Comparison of ENCODE assay signal across 8 cellular contexts in the genomic region with DNA sequence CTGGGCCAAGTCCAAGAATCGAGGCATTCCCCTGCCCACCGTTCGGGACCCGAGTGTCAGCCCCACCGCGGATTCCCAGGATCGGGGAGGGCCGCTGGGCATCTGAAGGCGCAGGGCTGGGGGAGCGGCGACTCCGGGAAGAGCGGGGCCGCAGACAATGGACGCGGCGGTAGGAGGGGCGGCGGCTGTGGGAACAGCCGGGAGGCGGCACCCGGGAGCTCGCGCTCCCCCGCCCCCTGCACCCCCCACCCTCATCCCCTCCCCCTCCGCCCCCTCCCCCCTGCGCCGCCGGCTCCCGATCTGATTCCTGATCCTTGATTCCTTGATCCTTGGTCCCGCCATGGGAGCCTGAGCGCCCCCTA. TPM values are rescaled to one million over a fixed set of nuclear protein-coding genes. Genes with fewer than 3 reads are reported as not detected.
A peak's percentile ranks its signal among the peaks of the same experiment; 100 is the strongest.
DNase-seq lines count a peak whose midpoint lies in the region; ATAC-seq and TF ChIP-seq lines count a peak whose summit lies in the region.

A gene (plus strand): TSS at position 281 of the 362 bp plus-strand sequence. CDS start 15,274 bp downstream, outside the sequence.

- no peaks in the 10 kb centered on the region for H3K79me2 ChIP-seq in parathyroid adenoma

- H3K27me3 ChIP-seq in parathyroid adenoma (ENCODE audit: control insufficient read depth, insufficient read depth, low read length), result no peaks in the 10 kb centered on the region

- H3K27ac Mint-ChIP-seq in activated naive CD8-positive, alpha-beta T cell treated with anti-CD3 and anti-CD28 coated beads, Interleukin-2, amount 50 U/mL, for 24 hours, result no peak within 1 kb of the TSS

- H3K9me3 ChIP-seq in parathyroid adenoma (ENCODE audit: control insufficient read depth, low read length), result no peaks in the 10 kb centered on the region

- peaks cover 11% of the 10 kb centered on the region for H3K4me1 Mint-ChIP-seq in activated naive CD8-positive, alpha-beta T cell treated with anti-CD3 and anti-CD28 coated beads, Interleukin-2, amount 50 U/mL, for 24 hours

- H3K4me1 ChIP-seq in parathyroid adenoma, result peaks cover 3% of the 10 kb centered on the region

- H3K4me3 Mint-ChIP-seq in activated naive CD8-positive, alpha-beta T cell treated with anti-CD3 and anti-CD28 coated beads, Interleukin-2, amount 50 U/mL, for 24 hours, result peak within 1 kb of the TSS; percentile 39

- DNase-seq in SKM-1 treated with dmso at 0.1 percent for 144 hours (lab: John Stamatoyannopoulos, UW; ENCODE audit: unreplicated experiment) (peak; percentile 22), SKM-1 (lab: John Stamatoyannopoulos, UW; ENCODE audit: unreplicated experiment) (no peak), NCI-H69 (lab: John Stamatoyannopoulos, UW) (peak; percentile 87), left cardiac atrium (peak; percentile 84), cortex of kidney (lab: John Stamatoyannopoulos, UW) (no peak)
- peak; percentile 65 for DNase-seq in activated naive CD8-positive, alpha-beta T cell treated with anti-CD3 and anti-CD28 coated beads, Interleukin-2, amount 50 U/mL, for 24 hours

- ATAC-seq in activated naive CD8-positive, alpha-beta T cell treated with anti-CD3 and anti-CD28 coated beads, Interleukin-2, amount 50 U/mL, for 24 hours, result no peak
- ATAC-seq in left cardiac atrium (peak; percentile 84 to 86), HG03469 (IDR thresholded peaks at IDR 0.05; ENCODE audit: unreplicated experiment) (no peak)

- H3K27me3 Mint-ChIP-seq in activated naive CD8-positive, alpha-beta T cell treated with anti-CD3 and anti-CD28 coated beads, Interleukin-2, amount 50 U/mL, for 24 hours, result peaks cover 12% of the 10 kb centered on the region

- intact Hi-C loops in left cardiac atrium (cut with DNase I), result loop anchor here in 1 of 2 donors (10.0 kb wide), 1 partner anchor 55 kb away; a partner anchor contains a TSS

- H2AFZ ChIP-seq in parathyroid adenoma, result peak within 1 kb of the TSS; percentile 95

- TF ChIP-seq CTCF in parathyroid adenoma (IDR thresholded peaks at IDR 0.05), result no peak

- peak within 1 kb of the TSS; percentile 28 for H3K9ac ChIP-seq in parathyroid adenoma

- peak within 1 kb of the TSS; percentile 86 for H3K4me3 ChIP-seq in parathyroid adenoma (ENCODE audit: low read depth, low read length)

- peak within 1 kb of the TSS; percentile 98 for H3K4me2 ChIP-seq in parathyroid adenoma (ENCODE audit: low read length)

- H3K36me3 ChIP-seq in parathyroid adenoma (ENCODE audit: control insufficient read depth, insufficient read depth, low read length), result no peaks in the 10 kb centered on the region

- no peaks in the 10 kb centered on the region for H3K9me3 Mint-ChIP-seq in activated naive CD8-positive, alpha-beta T cell treated with anti-CD3 and anti-CD28 coated beads, Interleukin-2, amount 50 U/mL, for 24 hours

- H3K36me3 Mint-ChIP-seq in activated naive CD8-positive, alpha-beta T cell treated with anti-CD3 and anti-CD28 coated beads, Interleukin-2, amount 50 U/mL, for 24 hours (ENCODE audit: low read depth), result no peaks in the 10 kb centered on the region

- H3K27ac ChIP-seq in parathyroid adenoma, result no peak within 1 kb of the TSS

RNA-seq across cellular contexts. Expression of the gene that starts here (rescaled TPM):
- total RNA-seq in left cardiac atrium, result 1 to 10 TPM; 4.1 to 5.1 TPM

Comparison
In these comparisons a context has a peak if more than half of its experiments do, and no peak if none do; other contexts are left out.
1. DNase-seq: peak in SKM-1 treated with dmso at 0.1 percent for 144 hours (single experiment), NCI-H69 (single experiment), activated naive CD8-positive, alpha-beta T cell treated with anti-CD3 and anti-CD28 coated beads, Interleukin-2, amount 50 U/mL, for 24 hours (single experiment) and left cardiac atrium (single experiment); none in SKM-1 (single experiment) and cortex of kidney (single experiment).
2. ATAC-seq: peak in left cardiac atrium (2 of 2); none in activated naive CD8-positive, alpha-beta T cell treated with anti-CD3 and anti-CD28 coated beads, Interleukin-2, amount 50 U/mL, for 24 hours (single experiment) and HG03469 (single experiment).